In genomic region chr2:9201185-9201891, GRCh38 we compare ENCODE assay signal across 2 cellular contexts.
TF ChIP-seq lines count a peak whose summit lies in the region.

No MANE protein-coding gene starts in this region.

TF ChIP-seq in liver, 16 proteins besides CTCF, POLR2A, EP300 and RAD21 (continued from another document):
- no peak for TF ChIP-seq ZBTB33 (IDR thresholded peaks at IDR 0.05)

TF ChIP-seq in HepG2, 621 proteins besides CTCF, POLR2A, EP300 and RAD21 (continued from another document):
- TF ChIP-seq LRRFIP1 (CRISPR knock-in tag; conservative IDR thresholded peaks at IDR 0.05) (no peak), HNRNPLL (IDR thresholded peaks at IDR 0.05; ENCODE audit: low read depth, low read length, poor library complexity, severe bottlenecking) (no peak), ISX (CRISPR knock-in tag; conservative IDR thresholded peaks at IDR 0.05) (no peak), ZNF34 (CRISPR knock-in tag; IDR thresholded peaks at IDR 0.05; ENCODE audit: borderline replicate concordance) (no peak), KIAA2018 (CRISPR knock-in tag; IDR thresholded peaks at IDR 0.05; ENCODE audit: borderline replicate concordance) (no peak), ZFP37 (CRISPR knock-in tag; IDR thresholded peaks at IDR 0.05; ENCODE audit: borderline replicate concordance) (no peak)
